19 cellular contexts compared by ENCODE assay signal in the genomic region with DNA sequence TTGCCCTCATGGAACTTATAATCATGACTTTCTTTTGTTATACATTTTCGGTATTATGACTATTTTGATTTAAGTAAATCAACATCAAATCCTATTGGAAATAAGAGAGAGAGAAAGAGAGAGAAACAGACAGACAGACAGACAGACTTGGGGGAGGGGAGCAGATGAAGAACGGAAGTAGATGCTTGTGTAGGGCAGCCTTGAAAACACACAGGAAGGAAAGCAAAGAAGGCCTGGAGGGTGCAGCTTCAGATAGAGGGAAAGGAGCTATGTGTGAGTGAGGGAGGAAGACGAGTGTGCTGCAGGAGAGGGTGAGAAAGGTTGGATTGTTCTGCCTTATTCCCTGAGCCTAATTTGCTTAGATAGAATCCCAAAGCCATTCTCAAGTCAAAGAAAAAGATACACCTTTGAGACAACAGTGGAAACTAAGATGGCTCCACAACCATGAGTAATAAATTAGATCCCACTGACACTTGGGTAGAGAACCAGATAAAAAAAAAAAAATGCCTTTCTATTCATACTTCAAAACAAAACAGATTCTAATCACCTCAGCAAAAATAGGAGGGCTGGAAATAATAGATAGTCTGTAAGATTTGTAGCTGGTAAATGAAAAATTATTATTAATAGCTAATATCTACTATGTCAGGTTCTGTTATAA.
"Had no signal": no experiment of that assay in that cellular context is flagged by ENCODE, and none has a peak within 500 bp of the region (broad histone marks: within the 10 kb centered on the region; RNA-seq: fewer than 3 reads in every experiment).

No MANE protein-coding gene starts in this region.

- H3K27ac ChIP-seq: esophagus muscularis mucosa, hepatocyte, left lung, pancreas, sigmoid colon, spleen, testis had no signal

- ATAC-seq: activated CD4-positive, CD25-positive, alpha-beta regulatory T cell treated with anti-CD3 and anti-CD28 coated beads, Interleukin-2, amount 50 U/mL, for 24 hours; activated CD8-positive, alpha-beta memory T cell treated with anti-CD3 and anti-CD28 coated beads, Interleukin-2, amount 10 ng/mL, durations not matched to agents 7 days and 5 days; left lung; pancreas; stimulated activated naive CD8-positive, alpha-beta T cell treated with anti-CD3 and anti-CD28 coated beads, Interleukin-15, amount 100 ng/mL, for 72 hours had no signal

- H3K4me3 Mint-ChIP-seq: activated CD8-positive, alpha-beta memory T cell treated with anti-CD3 and anti-CD28 coated beads, Interleukin-2, amount 10 ng/mL, durations not matched to agents 7 days and 5 days; activated naive CD8-positive, alpha-beta T cell; brain; stimulated activated naive CD8-positive, alpha-beta T cell treated with anti-CD3 and anti-CD28 coated beads, Interleukin-15, amount 100 ng/mL, for 72 hours; T-helper 1 cell treated with Interleukin-12 subunit alpha and Interleukin-12 subunit beta and Interleukin-4 antibody, amounts not matched to agents 30 μg/mL and 1 μg/mL, for 36 hours had no signal

- H3K4me3 ChIP-seq: esophagus muscularis mucosa, hepatocyte, left lung, pancreas, sigmoid colon, spleen, testis had no signal

- DNase-seq: activated CD4-positive, alpha-beta T cell treated with anti-CD3 and anti-CD28 coated beads, Interleukin-2, amount 50 U/mL, for 4 hours; activated CD8-positive, alpha-beta memory T cell treated with anti-CD3 and anti-CD28 coated beads, Interleukin-2, amount 10 ng/mL, durations not matched to agents 7 days and 5 days; activated T-cell treated with anti-CD3 and anti-CD28 coated beads, Interleukin-2, amount 50 U/mL, for 1 hour; central memory CD4-positive, alpha-beta T cell; cortex of kidney; effector CD4-positive, alpha-beta T cell; left lung; mammary epithelial cell; pancreas; sigmoid colon; spleen; stimulated activated naive CD8-positive, alpha-beta T cell treated with anti-CD3 and anti-CD28 coated beads, Interleukin-15, amount 100 ng/mL, for 72 hours; testis had no signal

- H3K27me3 ChIP-seq: esophagus muscularis mucosa, hepatocyte, left lung, pancreas, sigmoid colon, spleen, testis had no signal

- H3K9me3 ChIP-seq: esophagus muscularis mucosa, left lung, pancreas, sigmoid colon, spleen, testis had no signal

- H3K27ac Mint-ChIP-seq: activated CD8-positive, alpha-beta memory T cell treated with anti-CD3 and anti-CD28 coated beads, Interleukin-2, amount 10 ng/mL, durations not matched to agents 7 days and 5 days; activated naive CD8-positive, alpha-beta T cell; brain; stimulated activated naive CD8-positive, alpha-beta T cell treated with anti-CD3 and anti-CD28 coated beads, Interleukin-15, amount 100 ng/mL, for 72 hours; T-helper 1 cell treated with Interleukin-12 subunit alpha and Interleukin-12 subunit beta and Interleukin-4 antibody, amounts not matched to agents 30 μg/mL and 1 μg/mL, for 36 hours had no signal

- H3K4me1 ChIP-seq: esophagus muscularis mucosa, left lung, sigmoid colon, testis had no signal

- H3K27me3 Mint-ChIP-seq: activated CD8-positive, alpha-beta memory T cell treated with anti-CD3 and anti-CD28 coated beads, Interleukin-2, amount 10 ng/mL, durations not matched to agents 7 days and 5 days; activated naive CD8-positive, alpha-beta T cell; brain; stimulated activated naive CD8-positive, alpha-beta T cell treated with anti-CD3 and anti-CD28 coated beads, Interleukin-15, amount 100 ng/mL, for 72 hours had no signal

- H3K36me3 Mint-ChIP-seq: activated naive CD8-positive, alpha-beta T cell had no signal

- H3K36me3 ChIP-seq: esophagus muscularis mucosa, left lung, pancreas, sigmoid colon, spleen had no signal
